ENCODE assay signal across 22 cellular contexts in genomic region chr4:118917582-118917981, GRCh38. TPM values are rescaled to one million over a fixed set of nuclear protein-coding genes. Genes with fewer than 3 reads are reported as not detected.
A peak's percentile ranks its signal among the peaks of the same experiment; 100 is the strongest.
DNase-seq lines count a peak whose midpoint lies in the region; ATAC-seq, FAIRE-seq and TF ChIP-seq lines count a peak whose summit lies in the region.
"Had no signal": no experiment of that assay in that cellular context is flagged by ENCODE, and none has a peak within 500 bp of the region (broad histone marks: within the 10 kb centered on the region; RNA-seq: fewer than 3 reads in every experiment).

No MANE protein-coding gene starts in this region.

- H3F3A ChIP-seq in MM.1S (ENCODE audit: insufficient read depth, low read length), result no peaks in the 10 kb centered on the region

- no peaks in the 10 kb centered on the region for H3K36me3 Mint-ChIP-seq in Calu3 (ENCODE audit: insufficient read depth, unreplicated experiment)

- H3K36me3 ChIP-seq in RWPE2 (ENCODE audit: low read depth), result no peaks in the 10 kb centered on the region
- H3K36me3 ChIP-seq in rectal smooth muscle tissue (ENCODE audit: control insufficient read depth, insufficient read depth, low read length), result no peaks in the 10 kb centered on the region
- H3K36me3 ChIP-seq in MM.1S (replicated peaks; ENCODE audit: insufficient read depth, low read length), result no peaks in the 10 kb centered on the region

- H3K27ac Mint-ChIP-seq in Calu3 (ENCODE audit: unreplicated experiment), result no peak overlapping the region
- H3K27ac Mint-ChIP-seq: activated T-helper 17 cell treated with anti-CD3 and anti-CD28 coated beads, Interleukin-2, amount 50 U/mL, for 72 hours; H9; T-helper 17 cell had no signal

- H3K9me3 ChIP-seq in AG04450 (ENCODE audit: control insufficient read depth, insufficient read depth, low read length) (no peaks in the 10 kb centered on the region), RWPE2 (ENCODE audit: severe bottlenecking) (no peaks in the 10 kb centered on the region), MM.1S (replicated peaks; ENCODE audit: insufficient read depth, low read length) (no peaks in the 10 kb centered on the region)
- H3K9me3 ChIP-seq: Caco-2, mucosa of descending colon had no signal

- H3K79me2 ChIP-seq in MM.1S (ENCODE audit: low read length), result no peaks in the 10 kb centered on the region

- H3K4me1 ChIP-seq in RWPE2 (ENCODE audit: insufficient read depth, poor library complexity, severe bottlenecking) (peaks cover 14% of the 10 kb centered on the region), rectal smooth muscle tissue (ENCODE audit: control insufficient read depth, insufficient read depth, low read length) (peaks cover 27% of the 10 kb centered on the region), MM.1S (ENCODE audit: low read length) (no peaks in the 10 kb centered on the region)
- H3K4me1 ChIP-seq: Caco-2 had no signal

- FAIRE-seq in GM12892 (lab: Jason Lieb, UNC), result no peak

- no peaks in the 10 kb centered on the region for H3K4me1 Mint-ChIP-seq in Calu3 (ENCODE audit: low read depth, unreplicated experiment)
- H3K4me1 Mint-ChIP-seq: activated T-helper 17 cell treated with anti-CD3 and anti-CD28 coated beads, Interleukin-2, amount 50 U/mL, for 72 hours; H9 had no signal

- no peak overlapping the region for H3K4me2 ChIP-seq in MM.1S (ENCODE audit: low read depth, low read length)

- H3K4me3 ChIP-seq in AG04450 (ENCODE audit: low read depth, low read length), result no peak overlapping the region
- H3K4me3 ChIP-seq in RWPE2 (ENCODE audit: severe bottlenecking), result no peak overlapping the region
- no peak overlapping the region for H3K4me3 ChIP-seq in rectal smooth muscle tissue (ENCODE audit: low read length)
- no peak overlapping the region for H3K4me3 ChIP-seq in MM.1S (ENCODE audit: low read length)
- H3K4me3 ChIP-seq: mucosa of descending colon had no signal

- H4K20me1 ChIP-seq in MM.1S (ENCODE audit: insufficient read depth, low read length), result no peaks in the 10 kb centered on the region

- H3K9me3 Mint-ChIP-seq in Calu3 (ENCODE audit: low read depth, unreplicated experiment), result no peaks in the 10 kb centered on the region
- H3K9me3 Mint-ChIP-seq: activated T-helper 17 cell treated with anti-CD3 and anti-CD28 coated beads, Interleukin-2, amount 50 U/mL, for 72 hours; H9 had no signal

- POLR2A ChIA-PET in AG04450 (lab: Yijun Ruan, JAX), result interaction anchor here (0.9 kb wide), 1 partner anchor 50 kb away, joined by 3 read pairs; no protein-coding TSS in a partner anchor

- no peaks in the 10 kb centered on the region for H3K27me3 Mint-ChIP-seq in Calu3 (ENCODE audit: unreplicated experiment)

- intact Hi-C loops in Calu3 (cut with micrococcal nuclease; ENCODE audit: unreplicated experiment), result no loop called here

- no peaks in the 10 kb centered on the region for H3K27me3 ChIP-seq in AG04450 (ENCODE audit: control insufficient read depth, insufficient read depth, low read length)
- H3K27me3 ChIP-seq in RWPE2 (ENCODE audit: insufficient read depth, poor library complexity, severe bottlenecking), result no peaks in the 10 kb centered on the region
- H3K27me3 ChIP-seq in rectal smooth muscle tissue (ENCODE audit: control insufficient read depth, insufficient read depth, low read length), result no peaks in the 10 kb centered on the region
- H3K27me3 ChIP-seq in MM.1S (replicated peaks; ENCODE audit: insufficient read depth, low read length), result no peaks in the 10 kb centered on the region

- TF ChIP-seq POLR2A in GM12892 (IDR thresholded peaks at IDR 0.05; ENCODE audit: low read depth, low read length), result no peak

- H3K9ac ChIP-seq in rectal smooth muscle tissue (ENCODE audit: low read length) (no peak overlapping the region), MM.1S (ENCODE audit: low read length) (no peak overlapping the region)

- DNase-seq in AG04450 (ENCODE audit: low read depth, low spot score) (no peak), RWPE2 (ENCODE audit: low spot score) (no peak), fibroblast of peridontal ligament (ENCODE audit: extremely low read depth) (peak; percentile 35), Calu3 (no peak), SW 1271 (lab: John Stamatoyannopoulos, UW) (no peak), MM.1S (no peak), GM12892 (ENCODE audit: insufficient read length) (no peak)
- DNase-seq: activated CD4-positive, CD25-positive, alpha-beta regulatory T cell; Caco-2; cerebellar nuclear complex; GF-D8; glutamatergic neuron; H9; islet precursor cell; Kasumi-1; mucosa of descending colon; NCI-H146; stimulated activated naive CD4-positive, alpha-beta T cell; T-helper 17 cell had no signal

- CTCF ChIA-PET in AG04450 (lab: Charles Lee), result no interaction called here
- CTCF ChIA-PET in Calu3 (lab: Charles Lee), result no interaction called here

- H3K27ac ChIP-seq in AG04450 (ENCODE audit: low read depth, low read length), result peak overlapping the region; percentile 49
- H3K27ac ChIP-seq in RWPE2 (ENCODE audit: poor library complexity, severe bottlenecking), result peak overlapping the region; percentile 38
- H3K27ac ChIP-seq in rectal smooth muscle tissue (ENCODE audit: low read depth, low read length), result peak overlapping the region; percentile 77
- no peak overlapping the region for H3K27ac ChIP-seq in MM.1S (ENCODE audit: low read length)
- H3K27ac ChIP-seq: RWPE1 had no signal

- BruUV-seq in Calu3 (replicated peaks; lab: Mats Ljungman, UMichigan), result no TSS peak

- H3K4me3 Mint-ChIP-seq in Calu3 (ENCODE audit: low read depth, unreplicated experiment), result no peak overlapping the region
- H3K4me3 Mint-ChIP-seq: activated T-helper 17 cell treated with anti-CD3 and anti-CD28 coated beads, Interleukin-2, amount 50 U/mL, for 72 hours; H9; T-helper 17 cell had no signal

- no peak overlapping the region for H2AFZ ChIP-seq in MM.1S (ENCODE audit: low read length)

- ATAC-seq in RWPE2 (ENCODE audit: low read depth), result no peak
- ATAC-seq: activated T-helper 17 cell treated with anti-CD3 and anti-CD28 coated beads, Interleukin-2, amount 50 U/mL, for 72 hours; mucosa of descending colon; T-helper 17 cell had no signal

- H3K9me2 ChIP-seq in MM.1S (replicated peaks; ENCODE audit: insufficient read depth, low read length), result no peaks in the 10 kb centered on the region

- TF ChIP-seq CTCF in AG04450 (IDR thresholded peaks at IDR 0.05; ENCODE audit: low read depth, low read length) (no peak), RWPE2 (IDR thresholded peaks at IDR 0.05; ENCODE audit: poor library complexity, severe bottlenecking) (no peak), Calu3 (IDR thresholded peaks at IDR 0.05; ENCODE audit: unreplicated experiment) (no peak), MM.1S (IDR thresholded peaks at IDR 0.05; ENCODE audit: low read length) (no peak)

RNA-seq across cellular contexts. Expression of gene SYNPO2, which starts 28.9 kb away (rescaled TPM):
- 4.8 and 5.1 TPM in 2 replicates for polyA plus RNA-seq in AG04450 (2011; rRNA removed)
- polyA minus RNA-seq in AG04450 (2011; rRNA and poly(A)+ RNA removed), result 13.6 and 15.2 TPM in 2 replicates
- total RNA-seq in Calu3 (2022), result 0.17 and 0.39 TPM in 2 replicates
- polyA plus RNA-seq in GM12892 (2012; ENCODE audit: missing spikeins), result 0.11 TPM
